8 cellular contexts compared by ENCODE assay signal in genomic region chr5:157516626-157517325, GRCh38. TPM values are rescaled to one million over a fixed set of nuclear protein-coding genes. Genes with fewer than 3 reads are reported as not detected.
DNase-seq lines count a peak whose midpoint lies in the region; ATAC-seq, FAIRE-seq and TF ChIP-seq lines count a peak whose summit lies in the region.

No MANE protein-coding gene starts in this region.

- POLR2A ChIA-PET in activated B cell treated with CpG ODN at 0.5 μM for 24 hours (lab: Charles Lee), result interaction anchor here (0.6 to 1.5 kb wide), 11 partner anchors 8 to 136 kb away, joined by 3 to 6 read pairs (median 3); partner anchors contain the start of genes ADAM19 and SOX30

- DNase-seq in GM03348 (ENCODE audit: low spot score), result peak; percentile 85
- DNase-seq in activated B cell treated with CpG ODN at 0.5 μM for 24 hours, result no peak
- no peak for DNase-seq in anterior cingulate cortex (lab: John Stamatoyannopoulos, UW)
- no peak for DNase-seq in frontal cortex (ENCODE audit: low spot score in 2 of 2)

- no peak for ATAC-seq in activated B cell treated with CpG ODN at 0.5 μM for 24 hours (ENCODE audit: low read depth)
- ATAC-seq in gastroesophageal sphincter, result peak; percentile 87
- ATAC-seq in HG02973 (IDR thresholded peaks at IDR 0.05; ENCODE audit: unreplicated experiment), result no peak
- no peak for ATAC-seq in HG02763 (IDR thresholded peaks at IDR 0.05; ENCODE audit: unreplicated experiment)

- peak overlapping the region; percentile 93 for H3K27ac Mint-ChIP-seq in activated B cell treated with CpG ODN at 0.5 μM for 24 hours

- H3K4me3 ChIP-seq in gastroesophageal sphincter (no peak overlapping the region), rectal smooth muscle tissue (ENCODE audit: low read length) (no peak overlapping the region)

- H3K4me1 ChIP-seq in gastroesophageal sphincter (peaks cover 24 to 85% (median 29%) of the 10 kb centered on the region in 3 donors), rectal smooth muscle tissue (ENCODE audit: control insufficient read depth, insufficient read depth, low read length) (peaks cover 40% of the 10 kb centered on the region)

- no peak for TF ChIP-seq POLR2A in gastroesophageal sphincter (IDR thresholded peaks at IDR 0.05)

- TF ChIP-seq EP300 in gastroesophageal sphincter (IDR thresholded peaks at IDR 0.05), result no peak

- intact Hi-C loops in activated B cell treated with CpG ODN at 0.5 μM for 24 hours (cut with micrococcal nuclease), result no loop called here

- H3K4me3 Mint-ChIP-seq in activated B cell treated with CpG ODN at 0.5 μM for 24 hours, result no peak overlapping the region

- FAIRE-seq in frontal cortex (lab: Jason Lieb, UNC), result no peak

- no peak overlapping the region for H3K9ac ChIP-seq in rectal smooth muscle tissue (ENCODE audit: low read length)

- H3K27me3 ChIP-seq in gastroesophageal sphincter, result no peaks in the 10 kb centered on the region
- H3K27me3 ChIP-seq in rectal smooth muscle tissue (ENCODE audit: control insufficient read depth, insufficient read depth, low read length), result no peaks in the 10 kb centered on the region

- H3K4me1 Mint-ChIP-seq in activated B cell treated with CpG ODN at 0.5 μM for 24 hours, result peaks cover 80% of the 10 kb centered on the region

- H3K36me3 Mint-ChIP-seq in activated B cell treated with CpG ODN at 0.5 μM for 24 hours (ENCODE audit: low read depth), result peaks cover 94% of the 10 kb centered on the region

- no peak for TF ChIP-seq CTCF in activated B cell treated with CpG ODN at 0.5 μM for 24 hours (IDR thresholded peaks at IDR 0.05)
- TF ChIP-seq CTCF in gastroesophageal sphincter (IDR thresholded peaks at IDR 0.05), result no peak

- no peaks in the 10 kb centered on the region for H3K9me3 Mint-ChIP-seq in activated B cell treated with CpG ODN at 0.5 μM for 24 hours

- no peaks in the 10 kb centered on the region for H3K9me3 ChIP-seq in gastroesophageal sphincter

- CTCF ChIA-PET in activated B cell treated with CpG ODN at 0.5 μM for 24 hours (lab: Charles Lee), result interaction anchor here (1.5 kb wide), 1 partner anchor 13 kb away, joined by 3 read pairs; no protein-coding TSS in a partner anchor

- peak overlapping the region; percentile 84 to 98 (median 87) for H3K27ac ChIP-seq in gastroesophageal sphincter
- H3K27ac ChIP-seq in rectal smooth muscle tissue (ENCODE audit: low read depth, low read length), result peak overlapping the region; percentile 75

- WGBS in gastroesophageal sphincter (ENCODE audit: low coverage in 1 of 2), 2 donors, result 31% methylated on average over 5 of the region's 5 CpGs; no CpG with 5 or more reads in 1 of the 2 donors

- H3K36me3 ChIP-seq in gastroesophageal sphincter (peaks cover 0 to 37% of the 10 kb centered on the region in 2 donors), rectal smooth muscle tissue (ENCODE audit: control insufficient read depth, insufficient read depth, low read length) (peaks cover 6% of the 10 kb centered on the region)

- no peaks in the 10 kb centered on the region for H3K27me3 Mint-ChIP-seq in activated B cell treated with CpG ODN at 0.5 μM for 24 hours

RNA-seq across cellular contexts. Expression of gene NIPAL4, which starts 56.8 kb away (rescaled TPM):
- 2.7 and 2.8 TPM in 2 replicates for total RNA-seq in activated B cell treated with CpG ODN at 0.5 μM for 24 hours
- total RNA-seq in gastroesophageal sphincter, result 1 to 10 TPM; 1.2 to 4.8 (median 2.7) TPM
- total RNA-seq in frontal cortex, result not detected

RNA-seq across cellular contexts. Expression of gene ADAM19, which starts 58.8 kb away (rescaled TPM):
- total RNA-seq in activated B cell treated with CpG ODN at 0.5 μM for 24 hours, result 115 and 136 TPM in 2 replicates
- total RNA-seq in gastroesophageal sphincter, result 10 to 100 TPM; 19.3 to 38.5 (median 31.2) TPM
- total RNA-seq in frontal cortex, result 12.6 TPM
